ENCODE assay signal across 20 cellular contexts in the genomic region with DNA sequence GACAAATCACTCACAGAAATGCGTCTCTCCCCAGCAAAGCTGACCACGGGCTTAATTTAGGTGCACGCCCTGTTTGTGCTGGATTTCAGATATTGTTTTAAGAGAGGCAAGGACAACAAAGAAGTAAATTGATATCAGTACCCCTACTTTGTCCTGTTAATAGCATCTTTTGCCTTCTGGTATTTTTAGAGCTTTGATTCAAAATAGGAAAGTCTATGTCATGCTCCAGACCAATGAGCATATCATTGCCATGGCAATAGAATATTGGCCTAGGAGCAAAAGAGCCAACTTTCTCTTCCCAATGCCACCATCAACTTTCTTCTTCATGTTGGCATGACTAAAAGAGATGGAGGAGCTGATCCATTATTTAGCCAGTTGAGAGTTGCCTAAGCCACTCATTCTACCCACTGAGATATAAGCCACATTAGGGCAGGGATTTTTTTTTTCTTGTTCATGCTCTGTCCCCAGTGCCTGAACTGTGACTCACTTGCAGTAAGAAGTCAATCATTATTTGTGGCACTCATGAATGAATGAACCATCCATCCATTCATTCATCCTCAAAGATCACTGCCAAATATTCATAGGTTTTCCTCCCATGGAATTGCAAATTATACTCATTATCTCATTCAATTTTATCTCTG. TPM values are rescaled to one million over a fixed set of nuclear protein-coding genes. Genes with fewer than 3 reads are reported as not detected.
DNase-seq lines count a peak whose midpoint lies in the region; ATAC-seq, FAIRE-seq and TF ChIP-seq lines count a peak whose summit lies in the region.
"Had no signal": no experiment of that assay in that cellular context is flagged by ENCODE, and none has a peak within 500 bp of the region (broad histone marks: within the 10 kb centered on the region; RNA-seq: fewer than 3 reads in every experiment).

No MANE protein-coding gene starts in this region.

- RAD21 ChIA-PET in GM12878 (lab: Charles Lee; ENCODE audit: unreplicated experiment) = no interaction called here

- H3K79me2 ChIP-seq in GM12878 (ENCODE audit: control insufficient read depth, insufficient read depth, low read length) = no peaks in the 10 kb centered on the region
- no peaks in the 10 kb centered on the region for H3K79me2 ChIP-seq in neural progenitor cell (ENCODE audit: low read depth)

- no peak for TF ChIP-seq POLR2A in GM12878 (IDR thresholded peaks at IDR 0.05; ENCODE audit: low read depth, low read length)

- H3K9ac ChIP-seq in GM12878 (ENCODE audit: control insufficient read depth, insufficient read depth, low read length) = no peak overlapping the region
- no peak overlapping the region for H3K9ac ChIP-seq in neural progenitor cell
- H3K9ac ChIP-seq: GM23248 had no signal

- SMC1A ChIA-PET in GM12878 (lab: Charles Lee; ENCODE audit: uncharacterized antibody, unreplicated experiment) = no interaction called here

- TF ChIP-seq CTCF in GM12878 (IDR thresholded peaks at IDR 0.05 in 2 of 3, conservative IDR thresholded peaks at IDR 0.05 in 1 of 3; ENCODE audit: control insufficient read depth in 2 of 3, extremely low read depth in 1 of 3, insufficient read depth in 1 of 3, low read depth in 3 of 3, low read length in 3 of 3) = no peak
- TF ChIP-seq CTCF in neural progenitor cell (IDR thresholded peaks at IDR 0.05) = no peak
- TF ChIP-seq CTCF in BE2C (IDR thresholded peaks at IDR 0.05; ENCODE audit: low read depth, low read length) = no peak

- no peaks in the 10 kb centered on the region for H3K9me3 Mint-ChIP-seq in neural progenitor cell
- peaks cover 2% of the 10 kb centered on the region for H3K9me3 Mint-ChIP-seq in activated naive CD4-positive, alpha-beta T cell treated with anti-CD3 and anti-CD28 coated beads, Interleukin-2, amount 10 ng/mL, durations not matched to agents 7 days and 5 days

- H3K27me3 Mint-ChIP-seq in neural progenitor cell (ENCODE audit: insufficient read depth, low read depth) = peaks cover 4% of the 10 kb centered on the region
- peaks cover 5% of the 10 kb centered on the region for H3K27me3 Mint-ChIP-seq in activated naive CD4-positive, alpha-beta T cell treated with anti-CD3 and anti-CD28 coated beads, Interleukin-2, amount 10 ng/mL, durations not matched to agents 7 days and 5 days
- H3K27me3 Mint-ChIP-seq: CD4-positive, CD25-positive, alpha-beta regulatory T cell; IgD-negative memory B cell had no signal

- H3K4me2 ChIP-seq in GM12878 (ENCODE audit: control insufficient read depth, insufficient read depth) (no peak overlapping the region), neural progenitor cell (peak overlapping the region; percentile 33)

- H2AFZ ChIP-seq in GM12878 (ENCODE audit: control insufficient read depth, low read depth, low read length) (no peak overlapping the region), neural progenitor cell (replicated peaks) (no peak overlapping the region)
- H2AFZ ChIP-seq: GM23248 had no signal

- H4K20me1 ChIP-seq in GM12878 (ENCODE audit: control insufficient read depth, insufficient read depth) = no peaks in the 10 kb centered on the region
- no peaks in the 10 kb centered on the region for H4K20me1 ChIP-seq in neural progenitor cell (ENCODE audit: low read depth)

- H3K4me1 ChIP-seq in GM12878 (ENCODE audit: control insufficient read depth, insufficient read depth, low read length) (peaks cover 10% of the 10 kb centered on the region), neural progenitor cell (peaks cover 9% of the 10 kb centered on the region), BE2C (no peaks in the 10 kb centered on the region)
- H3K4me1 ChIP-seq: Peyer's patch had no signal

- H3K27me3 ChIP-seq in GM12878 (replicated peaks in 1 of 2; ENCODE audit: control insufficient read depth in 2 of 2, insufficient read depth in 2 of 2, low read length in 1 of 2) (no peaks in the 10 kb centered on the region), neural progenitor cell (no peaks in the 10 kb centered on the region), BE2C (no peaks in the 10 kb centered on the region)
- H3K27me3 ChIP-seq: Peyer's patch had no signal

- H3K4me3 Mint-ChIP-seq in neural progenitor cell = no peak overlapping the region
- H3K4me3 Mint-ChIP-seq in activated naive CD4-positive, alpha-beta T cell treated with anti-CD3 and anti-CD28 coated beads, Interleukin-2, amount 10 ng/mL, durations not matched to agents 7 days and 5 days = no peak overlapping the region
- H3K4me3 Mint-ChIP-seq: CD4-positive, CD25-positive, alpha-beta regulatory T cell; IgD-negative memory B cell had no signal

- 67% methylated on average over 3 of the region's 3 CpGs for WGBS in GM12878 (ENCODE audit: insufficient coverage, insufficient replicate concordance, low lambda C conversion rate, missing lambda C conversion rate)

- H3K36me3 Mint-ChIP-seq in neural progenitor cell = no peaks in the 10 kb centered on the region
- no peaks in the 10 kb centered on the region for H3K36me3 Mint-ChIP-seq in activated naive CD4-positive, alpha-beta T cell treated with anti-CD3 and anti-CD28 coated beads, Interleukin-2, amount 10 ng/mL, durations not matched to agents 7 days and 5 days

- DNase-seq in GM12878 (ENCODE audit: low read depth, low spot score) (no peak), neural progenitor cell (ENCODE audit: low spot score) (no peak), BE2C (no peak), left lobe of liver (ENCODE audit: low spot score) (no peak), germinal center (ENCODE audit: low spot score) (no peak)
- DNase-seq in activated naive CD4-positive, alpha-beta T cell treated with anti-CD3 and anti-CD28 coated beads, Interleukin-2, amount 10 ng/mL, durations not matched to agents 7 days and 5 days = no peak
- DNase-seq: CD4-positive, CD25-positive, alpha-beta regulatory T cell; DMS 273 treated with DMSO at 0.1 percent for 48 hours; DMS79 treated with DMSO at 0.1 percent for 48 hours; GM23248; HCEC 1CT; Karpas-422; NCI-H1694 treated with DMSO at 0.1 percent for 48 hours; NCI-H446; NCI-H526; Peyer's patch had no signal

- H3K4me1 Mint-ChIP-seq in neural progenitor cell = no peaks in the 10 kb centered on the region
- peaks cover 6% of the 10 kb centered on the region for H3K4me1 Mint-ChIP-seq in activated naive CD4-positive, alpha-beta T cell treated with anti-CD3 and anti-CD28 coated beads, Interleukin-2, amount 10 ng/mL, durations not matched to agents 7 days and 5 days

- CTCF ChIA-PET in GM12878 (lab: Yijun Ruan, JAX) = no interaction called here
- CTCF ChIA-PET in activated naive CD4-positive, alpha-beta T cell treated with anti-CD3 and anti-CD28 coated beads, Interleukin-2, amount 10 ng/mL, durations not matched to agents 7 days and 5 days (lab: Charles Lee) = no interaction called here

- H3K36me3 ChIP-seq in GM12878 (ENCODE audit: control insufficient read depth in 2 of 2, insufficient read depth in 2 of 2, low read length in 1 of 2) = no peaks in the 10 kb centered on the region
- H3K36me3 ChIP-seq in neural progenitor cell = no peaks in the 10 kb centered on the region
- no peaks in the 10 kb centered on the region for H3K36me3 ChIP-seq in BE2C
- H3K36me3 ChIP-seq: Peyer's patch had no signal

- FAIRE-seq in A204.1 (lab: Jason Lieb, UNC) = peak; percentile 86
- peak; percentile 7 for FAIRE-seq in GM12878 (lab: Jason Lieb, UNC)
- FAIRE-seq: GM12891 had no signal

- no TSS peak for BruUV-seq in GM12878 (replicated peaks; lab: Mats Ljungman, UMichigan)

- H3K9me3 ChIP-seq in GM12878 (replicated peaks; ENCODE audit: control insufficient read depth, insufficient read depth, low read length) = no peaks in the 10 kb centered on the region
- no peaks in the 10 kb centered on the region for H3K9me3 ChIP-seq in neural progenitor cell (ENCODE audit: low read depth)
- no peaks in the 10 kb centered on the region for H3K9me3 ChIP-seq in BE2C
- H3K9me3 ChIP-seq: Peyer's patch had no signal

- H3F3A ChIP-seq in neural progenitor cell (ENCODE audit: low read depth) = no peaks in the 10 kb centered on the region

- TF ChIP-seq RAD21 in GM12878 (IDR thresholded peaks at IDR 0.05; ENCODE audit: insufficient read depth, low read depth, low read length) = no peak

- H3K4me3 ChIP-seq in GM12878 = no peak overlapping the region
- H3K4me3 ChIP-seq in neural progenitor cell = no peak overlapping the region
- H3K4me3 ChIP-seq in BE2C (ENCODE audit: low read depth, low read length) = no peak overlapping the region
- H3K4me3 ChIP-seq: GM23248, Peyer's patch had no signal

- POLR2A ChIA-PET in GM12878 (lab: Charles Lee) = no interaction called here

- intact Hi-C loops in GM12878 (cut with micrococcal nuclease; ENCODE audit: unreplicated experiment) = no loop called here

- in situ Hi-C loops in GM12878 (cut with MboI) = no loop called here

- ATAC-seq in HG02759 (IDR thresholded peaks at IDR 0.05; ENCODE audit: unreplicated experiment) (peak; percentile 49), GM12878 (peak; percentile 54), left lobe of liver (no peak)

- TF ChIP-seq EP300 in GM12878 (IDR thresholded peaks at IDR 0.05; ENCODE audit: borderline replicate concordance in 1 of 2, control insufficient read depth in 1 of 2, low read depth in 2 of 2, low read length in 2 of 2) = no peak

- H3K27ac Mint-ChIP-seq in neural progenitor cell = no peak overlapping the region
- H3K27ac Mint-ChIP-seq in activated naive CD4-positive, alpha-beta T cell treated with anti-CD3 and anti-CD28 coated beads, Interleukin-2, amount 10 ng/mL, durations not matched to agents 7 days and 5 days = no peak overlapping the region
- H3K27ac Mint-ChIP-seq: CD4-positive, CD25-positive, alpha-beta regulatory T cell; IgD-negative memory B cell had no signal

- H3K27ac ChIP-seq in GM12878 (ENCODE audit: control insufficient read depth, insufficient read depth) (no peak overlapping the region), neural progenitor cell (no peak overlapping the region)
- H3K27ac ChIP-seq: GM23248, Peyer's patch had no signal

RNA-seq across cellular contexts. Expression of gene ARID5B, which starts 23.0 kb away (rescaled TPM):
- total RNA-seq in GM12878 (2013; cell fraction: nucleolus; rRNA removed) = 7.5 and 9.3 TPM in 2 replicates
- total RNA-seq in GM12878 (2014; rRNA removed) = 5.8 and 6.9 TPM in 2 replicates
- 6.4 and 7.1 TPM in 2 replicates for total RNA-seq in GM12878 (2014; rRNA removed; fragmentation: Illumina TruSeq; extraction: Trizol)
- total RNA-seq in GM12878 (2021) = 7.4 and 7.5 TPM in 2 replicates
- 6.7 TPM for polyA plus RNA-seq in GM12878 (2011; ENCODE audit: low read depth)
- 2.4 and 2.8 TPM in 2 replicates for polyA plus RNA-seq in GM12878 (2011; rRNA removed)
- polyA plus RNA-seq in GM12878 (2011; cell fraction: cytosol; rRNA removed) = 2.0 and 2.3 TPM in 2 replicates
- polyA plus RNA-seq in GM12878 (2011; cell fraction: nucleus; rRNA removed) = 3.7 and 5.0 TPM in 2 replicates
- 11.6 and 12.8 TPM in 2 replicates for polyA plus RNA-seq in GM12878 (2012)
- 3.7 and 4.1 TPM in 2 replicates for polyA plus RNA-seq in GM12878 (2014; fragmentation: Illumina TruSeq; extraction: Trizol)
- polyA plus RNA-seq in GM12878 (2014; fragmentation: Nextera tagmentation; extraction: Ambion mirVana) = 1 to 10 TPM; 3.4 to 8.5 TPM
- 2.7 and 3.2 TPM in 2 replicates for polyA plus RNA-seq in GM12878 (2014; rRNA removed)
- polyA plus RNA-seq in GM12878 (2016; fragmentation: Nextera tagmentation; extraction: Ambion mirVana) = 1 to 10 TPM; 6.7 to 7.1 TPM
- 14.8 and 17.5 TPM in 2 replicates for polyA minus RNA-seq in GM12878 (2011; rRNA and poly(A)+ RNA removed)
- 2.5 and 3.7 TPM in 2 replicates for polyA minus RNA-seq in GM12878 (2011; cell fraction: cytosol; rRNA and poly(A)+ RNA removed)
- polyA minus RNA-seq in GM12878 (2011; cell fraction: nucleus; rRNA and poly(A)+ RNA removed) = 16.8 and 33.0 TPM in 2 replicates
- 1.5 and 1.8 TPM in 2 replicates for total RNA-seq in neural progenitor cell (ENCODE audit: low replicate concordance)
- polyA plus RNA-seq in BE2C (2012; ENCODE audit: insufficient read depth, insufficient read length, low read depth) = 7.2 TPM
- total RNA-seq in left lobe of liver = 3.8 TPM
